In genomic region chr1:201172999-201173610, GRCh38 we compare ENCODE assay signal across 13 cellular contexts. TPM values are rescaled to one million over a fixed set of nuclear protein-coding genes. Genes with fewer than 3 reads are reported as not detected.
DNase-seq lines count a peak whose midpoint lies in the region; ATAC-seq and TF ChIP-seq lines count a peak whose summit lies in the region.
"Had no signal": no experiment of that assay in that cellular context is flagged by ENCODE, and none has a peak within 500 bp of the region (broad histone marks: within the 10 kb centered on the region; RNA-seq: fewer than 3 reads in every experiment).

No MANE protein-coding gene starts in this region.

- no peak overlapping the region for H2BK5ac ChIP-seq in mesendoderm (ENCODE audit: low read length)

- H2BK15ac ChIP-seq in mesendoderm (replicated peaks; ENCODE audit: low read depth) = no peak overlapping the region

- peaks cover 9 to 17% (median 10%) of the 10 kb centered on the region in 3 donors for H3K27me3 Mint-ChIP-seq in CD14-positive monocyte (ENCODE audit: low read depth in 3 of 3)

- H3K4me3 ChIP-seq in GM23248 = no peak overlapping the region
- no peak overlapping the region for H3K4me3 ChIP-seq in fibroblast of pulmonary artery (replicated peaks; ENCODE audit: low read depth, low read length)
- no peak overlapping the region for H3K4me3 ChIP-seq in effector memory CD4-positive, alpha-beta T cell (ENCODE audit: insufficient read depth, low read depth, low read length, poor library complexity, severe bottlenecking)
- H3K4me3 ChIP-seq in mesendoderm (ENCODE audit: low read length) = no peak overlapping the region
- H3K4me3 ChIP-seq: mucosa of descending colon had no signal

- no peaks in the 10 kb centered on the region for H3K9me3 ChIP-seq in GM23248 (ENCODE audit: low read depth)
- H3K9me3 ChIP-seq in effector memory CD4-positive, alpha-beta T cell (ENCODE audit: control insufficient read depth, low read length) = no peaks in the 10 kb centered on the region
- H3K9me3 ChIP-seq: mucosa of descending colon had no signal

- H3K9me3 Mint-ChIP-seq in CD14-positive monocyte = peaks cover 0 to 6% (median 4%) of the 10 kb centered on the region in 7 donors
- H3K9me3 Mint-ChIP-seq: CD8-positive, alpha-beta T cell had no signal

- no peak overlapping the region for H3K9ac ChIP-seq in GM23248
- no peak overlapping the region for H3K9ac ChIP-seq in mesendoderm (ENCODE audit: low read length)

- H4K20me1 ChIP-seq in GM23248 (ENCODE audit: insufficient read depth) = no peaks in the 10 kb centered on the region

- no peak for ATAC-seq in GM21515 (IDR thresholded peaks at IDR 0.05; ENCODE audit: unreplicated experiment)
- ATAC-seq: CD8-positive, alpha-beta T cell; mucosa of descending colon had no signal

- 68 to 72% methylated on average over 4 of the region's 4 CpGs for WGBS in GM23248 (ENCODE audit: low coverage in 1 of 2, low lambda C conversion rate in 2 of 2, missing lambda C conversion rate in 2 of 2), 2 experiments
- WGBS in mesendoderm (ENCODE audit: extremely low coverage, insufficient coverage, low lambda C conversion rate) = no CpG with 5 or more reads among the region's 4 CpGs

- intact Hi-C loops in CD14-positive monocyte (cut with micrococcal nuclease) = no loop called here

- no peak overlapping the region for H4K8ac ChIP-seq in mesendoderm (ENCODE audit: low read depth, low read length)

- H3K79me2 ChIP-seq in GM23248 (ENCODE audit: insufficient read depth) = no peaks in the 10 kb centered on the region
- H3K79me2 ChIP-seq in mesendoderm (ENCODE audit: control insufficient read depth, insufficient read depth, low read length) = no peaks in the 10 kb centered on the region

- no peak overlapping the region for H3K18ac ChIP-seq in mesendoderm (ENCODE audit: low read length)

- no peak overlapping the region for H4K5ac ChIP-seq in mesendoderm (ENCODE audit: low read length)

- H3K23ac ChIP-seq in mesendoderm (ENCODE audit: low read length) = no peak overlapping the region

- peaks cover 2 to 6% of the 10 kb centered on the region in 2 donors for H3K36me3 Mint-ChIP-seq in CD14-positive monocyte
- H3K36me3 Mint-ChIP-seq: CD8-positive, alpha-beta T cell had no signal

- H3K27me3 ChIP-seq in GM23248 (replicated peaks; ENCODE audit: insufficient read depth) (no peaks in the 10 kb centered on the region), mesendoderm (ENCODE audit: insufficient read depth, low read length, poor library complexity) (no peaks in the 10 kb centered on the region)
- H3K27me3 ChIP-seq in effector memory CD4-positive, alpha-beta T cell (replicated peaks; ENCODE audit: control insufficient read depth, insufficient read depth, low read length, poor library complexity, severe bottlenecking) = no peaks in the 10 kb centered on the region

- H3K9me2 ChIP-seq in GM23248 (ENCODE audit: insufficient read depth) = no peaks in the 10 kb centered on the region

- no peak overlapping the region for H2AFZ ChIP-seq in GM23248

- no peak overlapping the region for H2AK5ac ChIP-seq in mesendoderm (ENCODE audit: low read length)

- in situ Hi-C loops in GM23248 (cut with MboI) = no loop called here
- in situ Hi-C loops in GM13976 (cut with MboI; ENCODE audit: low sequenced_read_pairs, unreplicated experiment) = no loop called here

- H3K4me2 ChIP-seq in GM23248 (ENCODE audit: unreplicated experiment) (no peak overlapping the region), mesendoderm (ENCODE audit: low read length) (no peak overlapping the region)

- H3F3A ChIP-seq in GM23248 (ENCODE audit: insufficient read depth) = peaks cover 12% of the 10 kb centered on the region; the same call in 1 of the 2 replicates

- H3K79me1 ChIP-seq in mesendoderm (ENCODE audit: low read length) = no peaks in the 10 kb centered on the region

- TF ChIP-seq CTCF in CD14-positive monocyte (IDR thresholded peaks at IDR 0.05) (no peak), fibroblast of pulmonary artery (IDR thresholded peaks at IDR 0.05; ENCODE audit: low read length, missing control alignments) (no peak), GM13976 (IDR thresholded peaks at IDR 0.05; ENCODE audit: borderline replicate concordance, control extremely low read depth, extremely low read depth, insufficient read depth, missing control alignments) (no peak)

- H3K4me1 ChIP-seq in GM23248 (ENCODE audit: insufficient read depth) (peaks cover 8% of the 10 kb centered on the region), mesendoderm (ENCODE audit: control insufficient read depth, low read depth, low read length) (peaks cover 2% of the 10 kb centered on the region)
- H3K4me1 ChIP-seq in effector memory CD4-positive, alpha-beta T cell (ENCODE audit: control insufficient read depth, insufficient read depth, low read length, poor library complexity, severe bottlenecking) = peaks cover 9% of the 10 kb centered on the region

- H3K4ac ChIP-seq in mesendoderm (ENCODE audit: low read depth, low read length) = no peak overlapping the region

- no peak overlapping the region for H3K56ac ChIP-seq in mesendoderm (ENCODE audit: low read length)

- H3K4me3 Mint-ChIP-seq in CD14-positive monocyte = no peak overlapping the region
- H3K4me3 Mint-ChIP-seq: CD8-positive, alpha-beta T cell had no signal

- DNase-seq in CD14-positive monocyte (ENCODE audit: low spot score) = peak; percentile 81
- DNase-seq in GM23248 = peak; percentile 57
- peak; percentile 93 for DNase-seq in SIG-M5 treated with dmso at 0.1 percent for 504 hours (lab: John Stamatoyannopoulos, UW; ENCODE audit: unreplicated experiment)
- peak; percentile 23 for DNase-seq in fibroblast of pulmonary artery (ENCODE audit: low read depth)
- no peak for DNase-seq in effector memory CD4-positive, alpha-beta T cell
- DNase-seq in mesendoderm = no peak
- DNase-seq in GM13976 (ENCODE audit: low spot score) = no peak
- DNase-seq: CD8-positive, alpha-beta T cell; mucosa of descending colon; NCI-H1930; substantia nigra had no signal

- H3K27ac ChIP-seq in GM23248 (no peak overlapping the region), mesendoderm (ENCODE audit: low read depth, low read length) (no peak overlapping the region)
- no peak overlapping the region for H3K27ac ChIP-seq in effector memory CD4-positive, alpha-beta T cell (ENCODE audit: insufficient read depth, low read length, poor library complexity, severe bottlenecking)

- H3K36me3 ChIP-seq in GM23248 (ENCODE audit: low read depth) (no peaks in the 10 kb centered on the region), mesendoderm (ENCODE audit: control insufficient read depth, insufficient read depth, low read length) (no peaks in the 10 kb centered on the region)
- H3K36me3 ChIP-seq in effector memory CD4-positive, alpha-beta T cell (ENCODE audit: control insufficient read depth, insufficient read depth, low read length) = no peaks in the 10 kb centered on the region

- no peak overlapping the region for H2BK120ac ChIP-seq in mesendoderm (ENCODE audit: low read depth, low read length)

- H3K27ac Mint-ChIP-seq in CD14-positive monocyte = peak overlapping the region in 2 of 7 donors; percentile 10 to 31
- H3K27ac Mint-ChIP-seq: CD8-positive, alpha-beta T cell had no signal

- H3K4me1 Mint-ChIP-seq in CD14-positive monocyte = peaks cover 16% of the 10 kb centered on the region

RNA-seq across cellular contexts. Expression of gene IGFN1, which starts 17.5 kb away (rescaled TPM):
- polyA plus RNA-seq in CD14-positive monocyte = not detected
- total RNA-seq in GM23248 (2014; rRNA removed; shearing (Covaris generic)) = not detected in 2 replicates
- polyA plus RNA-seq in GM23248 (2016; fragmentation: Nextera tagmentation; extraction: Ambion mirVana) = not detected in 2 replicates
- polyA plus RNA-seq in mesendoderm (2013, experiment 1 of 2) = 0.01 TPM
- 0.04 TPM for polyA plus RNA-seq in mesendoderm (2013, experiment 2 of 2)
- total RNA-seq: CD8-positive, alpha-beta T cell; T-helper 2 cell treated with Interferon-gamma antibody and Interleukin-4, amounts not matched to agents 100 ng/mL and 5 ng/mL, for 36 hours had no signal

RNA-seq across cellular contexts. Expression of gene TMEM9, which starts 18.8 kb away (rescaled TPM):
- polyA plus RNA-seq in CD14-positive monocyte (10 to 100 TPM; 22.4 to 43.6 TPM), GM23248 (2016; fragmentation: Nextera tagmentation; extraction: Ambion mirVana) (70.3 and 76.8 TPM in 2 replicates)
- 77.9 and 81.0 TPM in 2 replicates for total RNA-seq in GM23248 (2014; rRNA removed; shearing (Covaris generic))
- polyA plus RNA-seq in mesendoderm (2013, experiment 1 of 2) = 40.1 TPM
- polyA plus RNA-seq in mesendoderm (2013, experiment 2 of 2) = 41.4 TPM

RNA-seq across cellular contexts. Expression of gene ASCL5, which starts 46.1 kb away (rescaled TPM):
- polyA plus RNA-seq in CD14-positive monocyte = not detected
- total RNA-seq in GM23248 (2014; rRNA removed; shearing (Covaris generic)) = not detected in 2 replicates
- not detected in 2 replicates for polyA plus RNA-seq in GM23248 (2016; fragmentation: Nextera tagmentation; extraction: Ambion mirVana)
- polyA plus RNA-seq in mesendoderm (2013, experiment 1 of 2) = 0.20 TPM
- 0.18 TPM for polyA plus RNA-seq in mesendoderm (2013, experiment 2 of 2)
- total RNA-seq: mucosa of descending colon; T-helper 2 cell treated with Interferon-gamma antibody and Interleukin-4, amounts not matched to agents 100 ng/mL and 5 ng/mL, for 36 hours had no signal

Comparison
In these comparisons a context has a peak if more than half of its experiments do, and no peak if none do; other contexts are left out.
1. DNase-seq: peak in CD14-positive monocyte (single experiment), GM23248 (single experiment), SIG-M5 treated with dmso at 0.1 percent for 504 hours (single experiment) and fibroblast of pulmonary artery (single experiment); none in effector memory CD4-positive, alpha-beta T cell (0 of 3), mesendoderm (single experiment) and GM13976 (single experiment).